1 cellular context compared by ENCODE assay signal in genomic region chr19:35204799-35205732, GRCh38.
TF ChIP-seq lines count a peak whose summit lies in the region.

No MANE protein-coding gene starts in this region.

TF ChIP-seq in K562, 482 proteins besides CTCF, POLR2A, EP300 and RAD21 (continued from another document and continues in another):
- TF ChIP-seq, protein P1, sequence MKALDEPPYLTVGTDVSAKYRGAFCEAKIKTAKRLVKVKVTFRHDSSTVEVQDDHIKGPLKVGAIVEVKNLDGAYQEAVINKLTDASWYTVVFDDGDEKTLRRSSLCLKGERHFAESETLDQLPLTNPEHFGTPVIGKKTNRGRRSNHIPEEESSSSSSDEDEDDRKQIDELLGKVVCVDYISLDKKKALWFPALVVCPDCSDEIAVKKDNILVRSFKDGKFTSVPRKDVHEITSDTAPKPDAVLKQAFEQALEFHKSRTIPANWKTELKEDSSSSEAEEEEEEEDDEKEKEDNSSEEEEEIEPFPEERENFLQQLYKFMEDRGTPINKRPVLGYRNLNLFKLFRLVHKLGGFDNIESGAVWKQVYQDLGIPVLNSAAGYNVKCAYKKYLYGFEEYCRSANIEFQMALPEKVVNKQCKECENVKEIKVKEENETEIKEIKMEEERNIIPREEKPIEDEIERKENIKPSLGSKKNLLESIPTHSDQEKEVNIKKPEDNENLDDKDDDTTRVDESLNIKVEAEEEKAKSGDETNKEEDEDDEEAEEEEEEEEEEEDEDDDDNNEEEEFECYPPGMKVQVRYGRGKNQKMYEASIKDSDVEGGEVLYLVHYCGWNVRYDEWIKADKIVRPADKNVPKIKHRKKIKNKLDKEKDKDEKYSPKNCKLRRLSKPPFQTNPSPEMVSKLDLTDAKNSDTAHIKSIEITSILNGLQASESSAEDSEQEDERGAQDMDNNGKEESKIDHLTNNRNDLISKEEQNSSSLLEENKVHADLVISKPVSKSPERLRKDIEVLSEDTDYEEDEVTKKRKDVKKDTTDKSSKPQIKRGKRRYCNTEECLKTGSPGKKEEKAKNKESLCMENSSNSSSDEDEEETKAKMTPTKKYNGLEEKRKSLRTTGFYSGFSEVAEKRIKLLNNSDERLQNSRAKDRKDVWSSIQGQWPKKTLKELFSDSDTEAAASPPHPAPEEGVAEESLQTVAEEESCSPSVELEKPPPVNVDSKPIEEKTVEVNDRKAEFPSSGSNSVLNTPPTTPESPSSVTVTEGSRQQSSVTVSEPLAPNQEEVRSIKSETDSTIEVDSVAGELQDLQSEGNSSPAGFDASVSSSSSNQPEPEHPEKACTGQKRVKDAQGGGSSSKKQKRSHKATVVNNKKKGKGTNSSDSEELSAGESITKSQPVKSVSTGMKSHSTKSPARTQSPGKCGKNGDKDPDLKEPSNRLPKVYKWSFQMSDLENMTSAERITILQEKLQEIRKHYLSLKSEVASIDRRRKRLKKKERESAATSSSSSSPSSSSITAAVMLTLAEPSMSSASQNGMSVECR (CRISPR knock-in tag; IDR thresholded peaks at IDR 0.05), result no peak
- TF ChIP-seq SMARCE1 (IDR thresholded peaks at IDR 0.05) (peak; percentile 96), SNRNP70 (optimal IDR thresholded peaks at IDR 0.05; ENCODE audit: low read depth, low read length) (no peak), KAT8 (IDR thresholded peaks at IDR 0.05; ENCODE audit: low read depth) (no peak), NFRKB (IDR thresholded peaks at IDR 0.05; ENCODE audit: low read depth) (peak; percentile 78; the same call in 1 of the 2 replicates), FOXJ2 (tag; IDR thresholded peaks at IDR 0.05) (no peak), CEBPB (tag; IDR thresholded peaks at IDR 0.05) (peak; percentile 45; the same call in 1 of the 2 replicates), SOX6 (IDR thresholded peaks at IDR 0.05) (peak; percentile 35; the same call in 1 of the 2 replicates), RNF2 (IDR thresholded peaks at IDR 0.05) (no peak), CREB1 (IDR thresholded peaks at IDR 0.05) (no peak; the same call in 1 of the 2 replicates), CREB1 (CRISPR knock-in tag; IDR thresholded peaks at IDR 0.05) (no peak), NFE2 (IDR thresholded peaks at IDR 0.05; ENCODE audit: low read depth) (no peak), PTTG1 (tag; IDR thresholded peaks at IDR 0.05; ENCODE audit: low read depth) (peak; percentile 98), ARID2 (IDR thresholded peaks at IDR 0.05) (no peak), KAT2B (IDR thresholded peaks at IDR 0.05; ENCODE audit: low read depth, low read length) (no peak), ZC3H11A (IDR thresholded peaks at IDR 0.05; ENCODE audit: low read depth, low read length) (no peak), SETDB1 (IDR thresholded peaks at IDR 0.05; ENCODE audit: low read length) (no peak), RBM14 (IDR thresholded peaks at IDR 0.05; ENCODE audit: borderline replicate concordance, insufficient read depth, low read depth, low read length) (no peak), ZFP91 (CRISPR knock-in tag; IDR thresholded peaks at IDR 0.05) (no peak), NR3C1 (CRISPR knock-in tag; IDR thresholded peaks at IDR 0.05) (no peak), ZNF174 (CRISPR knock-in tag; IDR thresholded peaks at IDR 0.05) (no peak), FOSL1 (tag; conservative IDR thresholded peaks at IDR 0.05) (peak; percentile 53), PRMT5 (CRISPR knock-in tag; IDR thresholded peaks at IDR 0.05) (no peak), HNRNPLL (IDR thresholded peaks at IDR 0.05; ENCODE audit: low read depth, low read length, poor library complexity, severe bottlenecking) (no peak), ZNF75A (CRISPR knock-in tag; IDR thresholded peaks at IDR 0.05) (peak; percentile 76), ZNF277 (CRISPR knock-in tag; IDR thresholded peaks at IDR 0.05; ENCODE audit: borderline replicate concordance) (no peak), IRF2 (CRISPR knock-in tag; IDR thresholded peaks at IDR 0.05) (no peak), ZNF696 (CRISPR knock-in tag; conservative IDR thresholded peaks at IDR 0.05) (no peak), GTF3C2 (IDR thresholded peaks at IDR 0.05; ENCODE audit: borderline replicate concordance, extremely low read depth, insufficient read length) (no peak), ETS1 (conservative IDR thresholded peaks at IDR 0.05; ENCODE audit: control insufficient read depth, low read depth, low read length) (no peak), TAF1 (IDR thresholded peaks at IDR 0.05; ENCODE audit: control insufficient read depth, extremely low read depth, insufficient read depth, low read length, severe bottlenecking) (no peak), BCLAF1 (IDR thresholded peaks at IDR 0.05; ENCODE audit: borderline replicate concordance in 1 of 2, control insufficient read depth in 1 of 2, low read depth in 2 of 2, low read length in 1 of 2) (no peak), NFIX (CRISPR knock-in tag; IDR thresholded peaks at IDR 0.05; ENCODE audit: low read depth) (peak; percentile 40; the same call in 1 of the 2 replicates), SMAD2 (IDR thresholded peaks at IDR 0.05; ENCODE audit: low read depth, low read length) (no peak)
- TF ChIP-seq, protein P2, sequence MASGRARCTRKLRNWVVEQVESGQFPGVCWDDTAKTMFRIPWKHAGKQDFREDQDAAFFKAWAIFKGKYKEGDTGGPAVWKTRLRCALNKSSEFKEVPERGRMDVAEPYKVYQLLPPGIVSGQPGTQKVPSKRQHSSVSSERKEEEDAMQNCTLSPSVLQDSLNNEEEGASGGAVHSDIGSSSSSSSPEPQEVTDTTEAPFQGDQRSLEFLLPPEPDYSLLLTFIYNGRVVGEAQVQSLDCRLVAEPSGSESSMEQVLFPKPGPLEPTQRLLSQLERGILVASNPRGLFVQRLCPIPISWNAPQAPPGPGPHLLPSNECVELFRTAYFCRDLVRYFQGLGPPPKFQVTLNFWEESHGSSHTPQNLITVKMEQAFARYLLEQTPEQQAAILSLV (tag; IDR thresholded peaks at IDR 0.05), result peak; percentile 98
- TF ChIP-seq, protein P3, sequence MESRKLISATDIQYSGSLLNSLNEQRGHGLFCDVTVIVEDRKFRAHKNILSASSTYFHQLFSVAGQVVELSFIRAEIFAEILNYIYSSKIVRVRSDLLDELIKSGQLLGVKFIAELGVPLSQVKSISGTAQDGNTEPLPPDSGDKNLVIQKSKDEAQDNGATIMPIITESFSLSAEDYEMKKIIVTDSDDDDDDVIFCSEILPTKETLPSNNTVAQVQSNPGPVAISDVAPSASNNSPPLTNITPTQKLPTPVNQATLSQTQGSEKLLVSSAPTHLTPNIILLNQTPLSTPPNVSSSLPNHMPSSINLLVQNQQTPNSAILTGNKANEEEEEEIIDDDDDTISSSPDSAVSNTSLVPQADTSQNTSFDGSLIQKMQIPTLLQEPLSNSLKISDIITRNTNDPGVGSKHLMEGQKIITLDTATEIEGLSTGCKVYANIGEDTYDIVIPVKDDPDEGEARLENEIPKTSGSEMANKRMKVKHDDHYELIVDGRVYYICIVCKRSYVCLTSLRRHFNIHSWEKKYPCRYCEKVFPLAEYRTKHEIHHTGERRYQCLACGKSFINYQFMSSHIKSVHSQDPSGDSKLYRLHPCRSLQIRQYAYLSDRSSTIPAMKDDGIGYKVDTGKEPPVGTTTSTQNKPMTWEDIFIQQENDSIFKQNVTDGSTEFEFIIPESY (CRISPR knock-in tag; IDR thresholded peaks at IDR 0.05), result no peak; the same call in 1 of the 2 replicates
- TF ChIP-seq, protein P4, sequence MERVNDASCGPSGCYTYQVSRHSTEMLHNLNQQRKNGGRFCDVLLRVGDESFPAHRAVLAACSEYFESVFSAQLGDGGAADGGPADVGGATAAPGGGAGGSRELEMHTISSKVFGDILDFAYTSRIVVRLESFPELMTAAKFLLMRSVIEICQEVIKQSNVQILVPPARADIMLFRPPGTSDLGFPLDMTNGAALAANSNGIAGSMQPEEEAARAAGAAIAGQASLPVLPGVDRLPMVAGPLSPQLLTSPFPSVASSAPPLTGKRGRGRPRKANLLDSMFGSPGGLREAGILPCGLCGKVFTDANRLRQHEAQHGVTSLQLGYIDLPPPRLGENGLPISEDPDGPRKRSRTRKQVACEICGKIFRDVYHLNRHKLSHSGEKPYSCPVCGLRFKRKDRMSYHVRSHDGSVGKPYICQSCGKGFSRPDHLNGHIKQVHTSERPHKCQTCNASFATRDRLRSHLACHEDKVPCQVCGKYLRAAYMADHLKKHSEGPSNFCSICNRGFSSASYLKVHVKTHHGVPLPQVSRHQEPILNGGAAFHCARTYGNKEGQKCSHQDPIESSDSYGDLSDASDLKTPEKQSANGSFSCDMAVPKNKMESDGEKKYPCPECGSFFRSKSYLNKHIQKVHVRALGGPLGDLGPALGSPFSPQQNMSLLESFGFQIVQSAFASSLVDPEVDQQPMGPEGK (CRISPR knock-in tag; IDR thresholded peaks at IDR 0.05; ENCODE audit: borderline replicate concordance), result peak; percentile 97
